27 cellular contexts compared by ENCODE assay signal in genomic region chr10:52673468-52673867, GRCh38.
"Had no signal": no experiment of that assay in that cellular context is flagged by ENCODE, and none has a peak within 500 bp of the region (broad histone marks: within the 10 kb centered on the region; RNA-seq: fewer than 3 reads in every experiment).

No MANE protein-coding gene starts in this region.

- ATAC-seq: effector memory CD8-positive, alpha-beta T cell; esophagus mucosa; foreskin keratinocyte; gastrocnemius medialis; gastroesophageal sphincter; heart left ventricle; heart right ventricle had no signal

- H3K4me1 ChIP-seq: colonic mucosa, esophagus muscularis mucosa, esophagus squamous epithelium, foreskin keratinocyte, gastrocnemius medialis, gastroesophageal sphincter, heart left ventricle, heart right ventricle had no signal

- H3K27ac ChIP-seq: colonic mucosa, coronary artery, dorsolateral prefrontal cortex, esophagus muscularis mucosa, esophagus squamous epithelium, foreskin keratinocyte, gastrocnemius medialis, gastroesophageal sphincter, heart left ventricle, heart right ventricle, hepatocyte had no signal

- H3K36me3 ChIP-seq: colonic mucosa, esophagus muscularis mucosa, esophagus squamous epithelium, gastrocnemius medialis, gastroesophageal sphincter, heart left ventricle, heart right ventricle had no signal

- H3K9me3 ChIP-seq: colonic mucosa, esophagus muscularis mucosa, esophagus squamous epithelium, gastrocnemius medialis, gastroesophageal sphincter had no signal

- H3K27me3 ChIP-seq: colonic mucosa, dorsolateral prefrontal cortex, esophagus muscularis mucosa, esophagus squamous epithelium, gastrocnemius medialis, gastroesophageal sphincter, heart left ventricle, hepatocyte had no signal

- H3K4me3 ChIP-seq: colonic mucosa, coronary artery, dorsolateral prefrontal cortex, esophagus muscularis mucosa, esophagus squamous epithelium, gastrocnemius medialis, gastroesophageal sphincter, heart left ventricle, heart right ventricle, hepatocyte had no signal

- H2AFZ ChIP-seq: hepatocyte had no signal

- H3K4me2 ChIP-seq: hepatocyte had no signal

- DNase-seq: colonic mucosa; cortex of kidney; dermis blood vessel endothelial cell; dorsolateral prefrontal cortex; effector CD4-positive, alpha-beta T cell; effector CD8-positive, alpha-beta T cell; effector memory CD4-positive, alpha-beta T cell; effector memory CD8-positive, alpha-beta T cell; endodermal cell; erythroblast; esophagus squamous epithelium; foreskin fibroblast; foreskin keratinocyte; foreskin melanocyte; gastrocnemius medialis; glutamatergic neuron; head of caudate nucleus; heart left ventricle; heart right ventricle had no signal

- FAIRE-seq: colon, endometrium, frontal cortex had no signal

- H3K79me2 ChIP-seq: hepatocyte had no signal
